In genomic region chr12:120145164-120145563, GRCh38 we compare ENCODE assay signal across 24 cellular contexts.
"Had no signal": no experiment of that assay in that cellular context is flagged by ENCODE, and none has a peak within 500 bp of the region (broad histone marks: within the 10 kb centered on the region; RNA-seq: fewer than 3 reads in every experiment).

No MANE protein-coding gene starts in this region.

- FAIRE-seq: keratinocyte, pancreas, small intestine had no signal

- ATAC-seq: left colon; natural killer cell; pancreas; right cardiac atrium; stimulated activated effector memory CD8-positive, alpha-beta T cell treated with anti-CD3 and anti-CD28 coated beads, Interleukin-12 subunit alpha, Interleukin-12 subunit beta, amount 100 ng/mL, for 72 hours had no signal

- H3K36me3 ChIP-seq: uterus had no signal

- H3K9me3 ChIP-seq: left ventricle myocardium inferior, pancreas, prostate gland, sigmoid colon, spleen, suprapubic skin, thoracic aorta, tibial artery, uterus had no signal

- H3K27ac ChIP-seq: left ventricle myocardium inferior, pancreas, prostate gland, sigmoid colon, spleen, suprapubic skin, thoracic aorta, tibial artery, uterus had no signal

- H3K27me3 ChIP-seq: pancreas, sigmoid colon, spleen, suprapubic skin, tibial artery, uterus had no signal

- H3K4me3 ChIP-seq: left ventricle myocardium inferior, lung, pancreas, prostate gland, sigmoid colon, spleen, suprapubic skin, thoracic aorta, tibial artery, uterus had no signal

- H3K4me1 ChIP-seq: left ventricle myocardium inferior, pancreas, prostate gland, spleen, suprapubic skin, tibial artery, uterus had no signal

- DNase-seq: hippocampal formation; left colon; left ventricle myocardium inferior; mesendoderm; naive B cell; natural killer cell; nephron progenitor cell; nucleus accumbens; pancreas; retina; right cardiac atrium; sigmoid colon; small intestine; spleen; stimulated activated CD4-positive, alpha-beta T cell treated with anti-CD3 and anti-CD28 coated beads, Interleukin-4, amount 100 ng/mL, for 24 hours; stimulated activated naive CD4-positive, alpha-beta T cell; tibial artery; uterus had no signal
